Comparison of ENCODE assay signal across 9 cellular contexts in genomic region chr12:14393736-14394135, GRCh38. TPM values are rescaled to one million over a fixed set of nuclear protein-coding genes. Genes with fewer than 3 reads are reported as not detected.
DNase-seq lines count a peak whose midpoint lies in the region; ATAC-seq and TF ChIP-seq lines count a peak whose summit lies in the region.
"Had no signal": no experiment of that assay in that cellular context is flagged by ENCODE, and none has a peak within 500 bp of the region (broad histone marks: within the 10 kb centered on the region; RNA-seq: fewer than 3 reads in every experiment).

No MANE protein-coding gene starts in this region.

- peaks cover 69% of the 10 kb centered on the region for H3K4me1 Mint-ChIP-seq in T-helper 1 cell treated with Interleukin-12 subunit alpha and Interleukin-12 subunit beta and Interleukin-4 antibody, amounts not matched to agents 30 μg/mL and 1 μg/mL, for 36 hours (ENCODE audit: low read depth)
- H3K4me1 Mint-ChIP-seq in WTC11: peaks cover 88% of the 10 kb centered on the region

- POLR2A ChIA-PET in WTC11 (lab: Charles Lee): interaction anchor here (0.6 to 2.6 kb wide), 5 partner anchors 9 to 136 kb away, joined by 3 to 16 read pairs (median 4); partner anchors contain the start of gene ATF7IP

- peaks cover 37% of the 10 kb centered on the region for H3K36me3 Mint-ChIP-seq in T-helper 1 cell treated with Interleukin-12 subunit alpha and Interleukin-12 subunit beta and Interleukin-4 antibody, amounts not matched to agents 30 μg/mL and 1 μg/mL, for 36 hours (ENCODE audit: low read depth)
- peaks cover 4% of the 10 kb centered on the region for H3K36me3 Mint-ChIP-seq in WTC11

- TF ChIP-seq POLR2A in spleen (IDR thresholded peaks at IDR 0.05): no peak

- 69 to 84% (median 81%) methylated on average over 2 of the region's 2 CpGs for WGBS in spleen, 5 donors

- no peaks in the 10 kb centered on the region for H3K27me3 ChIP-seq in spleen (replicated peaks in 1 of 7)
- H3K27me3 ChIP-seq: testis had no signal

- peaks cover 0 to 8% (median under 1%) of the 10 kb centered on the region in 8 donors for H3K9me3 ChIP-seq in spleen
- H3K9me3 ChIP-seq: testis had no signal

- intact Hi-C loops in spleen (cut with DNase I; ENCODE audit: low total_unique reads): no loop called here

- peak overlapping the region; percentile 97 for H3K27ac Mint-ChIP-seq in T-helper 1 cell treated with Interleukin-12 subunit alpha and Interleukin-12 subunit beta and Interleukin-4 antibody, amounts not matched to agents 30 μg/mL and 1 μg/mL, for 36 hours
- H3K27ac Mint-ChIP-seq in WTC11: peak overlapping the region; percentile 90

- CTCF ChIA-PET in WTC11 (lab: Charles Lee): interaction anchor here (0.9 to 2.1 kb wide), 4 partner anchors 24 to 136 kb away, joined by 3 to 6 read pairs (median 3); partner anchors contain the start of gene ATF7IP

- peak overlapping the region in 7 of 8 donors; percentile 64 to 85 (median 77) for H3K27ac ChIP-seq in spleen

- no peak for DNase-seq in T-helper 1 cell
- no peak for DNase-seq in WTC11 (ENCODE audit: low spot score)
- DNase-seq in fibroblast of the aortic adventitia (ENCODE audit: low read depth): peak; percentile 50
- no peak for DNase-seq in spleen
- DNase-seq: testis had no signal

- TF ChIP-seq CTCF in WTC11 (IDR thresholded peaks at IDR 0.05) (no peak), fibroblast of the aortic adventitia (IDR thresholded peaks at IDR 0.05; ENCODE audit: insufficient read depth, low read length) (no peak), spleen (IDR thresholded peaks at IDR 0.05 in 8 of 11, conservative IDR thresholded peaks at IDR 0.05 in 3 of 11) (no peak)

- peaks cover 28 to 100% (median 78%) of the 10 kb centered on the region in 6 donors for H3K4me1 ChIP-seq in spleen

- no peaks in the 10 kb centered on the region for H3K9me3 Mint-ChIP-seq in T-helper 1 cell treated with Interleukin-12 subunit alpha and Interleukin-12 subunit beta and Interleukin-4 antibody, amounts not matched to agents 30 μg/mL and 1 μg/mL, for 36 hours
- H3K9me3 Mint-ChIP-seq in WTC11: peaks cover 5% of the 10 kb centered on the region

- no peaks in the 10 kb centered on the region for H3K27me3 Mint-ChIP-seq in T-helper 1 cell treated with Interleukin-12 subunit alpha and Interleukin-12 subunit beta and Interleukin-4 antibody, amounts not matched to agents 30 μg/mL and 1 μg/mL, for 36 hours (ENCODE audit: low read depth)
- no peaks in the 10 kb centered on the region for H3K27me3 Mint-ChIP-seq in WTC11 (ENCODE audit: low read depth)

- H3K4me3 Mint-ChIP-seq in T-helper 1 cell treated with Interleukin-12 subunit alpha and Interleukin-12 subunit beta and Interleukin-4 antibody, amounts not matched to agents 30 μg/mL and 1 μg/mL, for 36 hours: peak overlapping the region; percentile 85
- H3K4me3 Mint-ChIP-seq in WTC11: 0 out of 2 replicates have a peak overlapping the region, but pooled peaks have one; percentile 42

- H3K4me3 ChIP-seq in fibroblast of the aortic adventitia (ENCODE audit: low read depth, low read length) (no peak overlapping the region), spleen (peak overlapping the region in 1 of 8 donors; percentile 51)
- H3K4me3 ChIP-seq: testis had no signal

- peaks cover 0 to 24% (median 4%) of the 10 kb centered on the region in 6 donors for H3K36me3 ChIP-seq in spleen

- ATAC-seq in WTC11 (no peak), GM21723 (IDR thresholded peaks at IDR 0.05; ENCODE audit: unreplicated experiment) (no peak), esophagus mucosa (no peak), GM19463 (IDR thresholded peaks at IDR 0.05; ENCODE audit: unreplicated experiment) (no peak)

TF ChIP-seq in WTC11, 78 proteins besides CTCF, POLR2A, EP300 and RAD21 (continues in another document):
- no peak for TF ChIP-seq ZNF671 (CRISPR knock-in tag; IDR thresholded peaks at IDR 0.05)
- TF ChIP-seq USF1 (CRISPR knock-in tag; IDR thresholded peaks at IDR 0.05): no peak
- TF ChIP-seq JUN (CRISPR knock-in tag; IDR thresholded peaks at IDR 0.05): no peak
- no peak for TF ChIP-seq OVOL2 (CRISPR knock-in tag; IDR thresholded peaks at IDR 0.05; ENCODE audit: borderline replicate concordance)
- TF ChIP-seq USF2 (CRISPR knock-in tag; IDR thresholded peaks at IDR 0.05): no peak
- TF ChIP-seq FOXP4 (CRISPR knock-in tag; IDR thresholded peaks at IDR 0.05): no peak
- no peak for TF ChIP-seq ZBTB43 (CRISPR knock-in tag; IDR thresholded peaks at IDR 0.05)
- no peak for TF ChIP-seq E2F1 (CRISPR knock-in tag; IDR thresholded peaks at IDR 0.05)
- no peak for TF ChIP-seq SMAD3 (CRISPR knock-in tag; IDR thresholded peaks at IDR 0.05; ENCODE audit: borderline replicate concordance)
- TF ChIP-seq CREM (CRISPR knock-in tag; IDR thresholded peaks at IDR 0.05): no peak
- no peak for TF ChIP-seq ATF3 (CRISPR knock-in tag; conservative IDR thresholded peaks at IDR 0.05)

RNA-seq across cellular contexts. Expression of gene ATF7IP, which starts 28.3 kb away (rescaled TPM):
- total RNA-seq in WTC11 (2021): 141 to 169 TPM (median 167 TPM) in 3 replicates
- 48.1 and 164 TPM in 2 replicates for total RNA-seq in fibroblast of the aortic adventitia (ENCODE audit: low replicate concordance)
- 100 to 1,000 TPM in 6 of 7 donors, 10 to 100 TPM in 1; 84.5 to 170 (median 132) TPM for total RNA-seq in spleen
- polyA plus RNA-seq in spleen: 10 to 100 TPM; 10.2 to 19.2 (median 15.7) TPM
- total RNA-seq in esophagus mucosa: 55.0 TPM
